ENCODE assay signal across 7 cellular contexts in the genomic region with DNA sequence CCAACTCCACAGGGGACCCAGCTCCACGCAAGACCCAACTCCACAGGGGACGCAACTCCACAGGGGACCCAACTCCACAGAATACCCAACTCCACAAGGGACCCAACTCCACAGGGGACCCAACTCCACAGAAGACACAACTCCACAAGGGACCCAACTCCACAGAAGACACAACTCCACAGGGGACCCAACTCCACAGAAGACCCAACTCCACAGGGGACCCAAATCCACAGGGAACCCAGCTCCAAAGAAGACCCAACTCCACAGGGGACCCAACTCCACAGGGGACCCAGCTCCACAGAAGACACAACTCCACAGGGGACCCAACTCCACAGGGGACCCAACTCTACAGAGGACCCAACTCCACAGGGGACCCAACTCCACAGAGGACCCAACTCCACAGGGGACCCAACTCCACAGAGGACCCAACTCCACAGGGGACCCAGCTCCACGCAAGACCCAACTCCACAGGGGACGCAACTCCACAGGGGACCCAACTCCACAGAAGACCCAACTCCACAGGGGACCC. TPM values are rescaled to one million over a fixed set of nuclear protein-coding genes. Genes with fewer than 3 reads are reported as not detected.
DNase-seq lines count a peak whose midpoint lies in the region; ATAC-seq and TF ChIP-seq lines count a peak whose summit lies in the region.
"Not testable (repeated sequence)": the region's sequence is repeated elsewhere in the genome, so short reads cannot be mapped to it uniquely, and the experiment has no call there.

No MANE protein-coding gene starts in this region.

- H3K36me3 ChIP-seq in BLaER1 treated with 17β-estradiol and CSF1 and Interleukin-3, amounts not matched to agents 10 nM and 100 nM = peaks cover 58 to 100% (median 85%) of the 10 kb centered on the region in 11 experiments
- peaks cover 7 to 54% of the 10 kb centered on the region in 2 experiments; a peak in 2 of 3 replicates for H3K36me3 ChIP-seq in HEK293 (ENCODE audit: control insufficient read depth in 2 of 2, insufficient read depth in 1 of 2, low read length in 2 of 2)

- H3K27me3 ChIP-seq in BLaER1 treated with 17β-estradiol and CSF1 and Interleukin-3, amounts not matched to agents 10 nM and 100 nM = not testable (repeated sequence)

- H3K9ac ChIP-seq in BLaER1 treated with 17β-estradiol and CSF1 and Interleukin-3, amounts not matched to agents 10 nM and 100 nM = not testable (repeated sequence)

- H3K4me2 ChIP-seq in BLaER1 treated with 17β-estradiol and CSF1 and Interleukin-3, amounts not matched to agents 10 nM and 100 nM = peak overlapping the region in 7 of 11 experiments; percentile 2 to 68 (median 24); a peak in 6 of 22 replicates

- peak; percentile 41 for DNase-seq in NCI-H69 (lab: John Stamatoyannopoulos, UW)
- not testable (repeated sequence) for DNase-seq in nephron progenitor cell
- peak; percentile 37 for DNase-seq in posterior vena cava (ENCODE audit: low spot score)

- not testable (repeated sequence) for ATAC-seq in activated T-helper 17 cell treated with anti-CD3 and anti-CD28 coated beads, Interleukin-2, amount 50 U/mL, for 72 hours (replicated peaks)

- H4K20me1 ChIP-seq in BLaER1 treated with 17β-estradiol and CSF1 and Interleukin-3, amounts not matched to agents 10 nM and 100 nM = peaks cover 6 to 38% (median 15%) of the 10 kb centered on the region in 11 experiments; a peak in 14 of 22 replicates

- not testable (repeated sequence) for H3K27me3 Mint-ChIP-seq in activated T-helper 17 cell treated with anti-CD3 and anti-CD28 coated beads, Interleukin-2, amount 50 U/mL, for 72 hours; dendritic cell treated with granulocyte-macrophage colony-stimulating factor and Interleukin-4, amounts not matched to agents 40 ng/mL and 50 ng/mL, for 4 days; nephron progenitor cell (ENCODE audit: low read depth, poor library complexity)

- not testable (repeated sequence) for H3K9me3 ChIP-seq in BLaER1 treated with 17β-estradiol and CSF1 and Interleukin-3, amounts not matched to agents 10 nM and 100 nM (replicated peaks in 1 of 11); HEK293 (ENCODE audit: control insufficient read depth, insufficient read depth, low read depth, low read length)

- H3K9me3 Mint-ChIP-seq in activated T-helper 17 cell treated with anti-CD3 and anti-CD28 coated beads, Interleukin-2, amount 50 U/mL, for 72 hours; dendritic cell treated with granulocyte-macrophage colony-stimulating factor and Interleukin-4, amounts not matched to agents 40 ng/mL and 50 ng/mL, for 4 days; nephron progenitor cell: not testable (repeated sequence)

- peak overlapping the region in 4 of 11 experiments; percentile 4 to 38 (median 6); a peak in 3 of 22 replicates for H3K27ac ChIP-seq in BLaER1 treated with 17β-estradiol and CSF1 and Interleukin-3, amounts not matched to agents 10 nM and 100 nM
- H3K27ac ChIP-seq in HEK293 (ENCODE audit: extremely low read depth, low read depth, low read length) = not testable (repeated sequence)

- CTCF ChIA-PET in HEK293 (lab: Yijun Ruan, JAX) = interaction anchor here (0.6 kb wide), 1 partner anchor 61 kb away, joined by 6 read pairs; no protein-coding TSS in a partner anchor

- H3K27ac Mint-ChIP-seq in activated T-helper 17 cell treated with anti-CD3 and anti-CD28 coated beads, Interleukin-2, amount 50 U/mL, for 72 hours = peak overlapping the region; percentile 41
- H3K27ac Mint-ChIP-seq in dendritic cell treated with granulocyte-macrophage colony-stimulating factor and Interleukin-4, amounts not matched to agents 40 ng/mL and 50 ng/mL, for 4 days = peak overlapping the region; percentile 9
- H3K27ac Mint-ChIP-seq in nephron progenitor cell = peak overlapping the region; percentile 93

- intact Hi-C loops in dendritic cell treated with granulocyte-macrophage colony-stimulating factor and Interleukin-4, amounts not matched to agents 40 ng/mL and 50 ng/mL, for 4 days (cut with micrococcal nuclease); posterior vena cava (cut with DNase I): not testable (repeated sequence)

- peaks cover 0 to 44% (median 34%) of the 10 kb centered on the region in 10 experiments; a peak in 18 of 20 replicates for H3K4me1 ChIP-seq in BLaER1 treated with 17β-estradiol and CSF1 and Interleukin-3, amounts not matched to agents 10 nM and 100 nM
- H3K4me1 ChIP-seq in HEK293 (ENCODE audit: control insufficient read depth, insufficient read depth, low read length) = not testable (repeated sequence)

- not testable (repeated sequence) for H3K4me3 Mint-ChIP-seq in activated T-helper 17 cell treated with anti-CD3 and anti-CD28 coated beads, Interleukin-2, amount 50 U/mL, for 72 hours; dendritic cell treated with granulocyte-macrophage colony-stimulating factor and Interleukin-4, amounts not matched to agents 40 ng/mL and 50 ng/mL, for 4 days; nephron progenitor cell

- H3K4me1 Mint-ChIP-seq in activated T-helper 17 cell treated with anti-CD3 and anti-CD28 coated beads, Interleukin-2, amount 50 U/mL, for 72 hours = not testable (repeated sequence)
- H3K4me1 Mint-ChIP-seq in dendritic cell treated with granulocyte-macrophage colony-stimulating factor and Interleukin-4, amounts not matched to agents 40 ng/mL and 50 ng/mL, for 4 days (ENCODE audit: low read depth) = peaks cover 38% of the 10 kb centered on the region
- H3K4me1 Mint-ChIP-seq in nephron progenitor cell = peaks cover 30% of the 10 kb centered on the region

- TF ChIP-seq CTCF in HEK293 (tag by site-specific recombination; IDR thresholded peaks at IDR 0.05); nephron progenitor cell (IDR thresholded peaks at IDR 0.05): not testable (repeated sequence)

- not testable (repeated sequence) for H3K4me3 ChIP-seq in BLaER1 treated with 17β-estradiol and CSF1 and Interleukin-3, amounts not matched to agents 10 nM and 100 nM; HEK293 (ENCODE audit: low read depth, low read length)

- POLR2A ChIA-PET in HEK293 (lab: Yijun Ruan, JAX) = not testable (repeated sequence)

- peaks cover 46% of the 10 kb centered on the region for H3K36me3 Mint-ChIP-seq in activated T-helper 17 cell treated with anti-CD3 and anti-CD28 coated beads, Interleukin-2, amount 50 U/mL, for 72 hours (ENCODE audit: low read depth)
- H3K36me3 Mint-ChIP-seq in dendritic cell treated with granulocyte-macrophage colony-stimulating factor and Interleukin-4, amounts not matched to agents 40 ng/mL and 50 ng/mL, for 4 days (ENCODE audit: low read depth) = peaks cover 83% of the 10 kb centered on the region
- H3K36me3 Mint-ChIP-seq in nephron progenitor cell (ENCODE audit: low read depth) = peaks cover 90% of the 10 kb centered on the region

TF ChIP-seq in HEK293, 187 proteins besides CTCF, POLR2A, EP300 and RAD21:
- TF ChIP-seq GLIS2 (tag by site-specific recombination; IDR thresholded peaks at IDR 0.05) (0 out of 2 replicates have a peak, but pooled peaks have one; percentile 16), GLIS1 (tag by site-specific recombination; IDR thresholded peaks at IDR 0.05) (peak; percentile 56), ZIC2 (tag by site-specific recombination; IDR thresholded peaks at IDR 0.05) (peak; percentile 90)

RNA-seq across cellular contexts. Expression of a gene that starts 17.4 kb away (rescaled TPM):
- total RNA-seq in activated T-helper 17 cell treated with anti-CD3 and anti-CD28 coated beads, Interleukin-2, amount 50 U/mL, for 72 hours = under 1 TPM; 0.40 to 0.69 TPM
- total RNA-seq in posterior vena cava = 1 to 10 TPM; 1.2 to 1.6 TPM

RNA-seq across cellular contexts. Expression of a gene that starts 19.8 kb away (rescaled TPM):
- 10 to 100 TPM; 18.5 to 24.4 TPM for total RNA-seq in activated T-helper 17 cell treated with anti-CD3 and anti-CD28 coated beads, Interleukin-2, amount 50 U/mL, for 72 hours
- 10 to 100 TPM; 12.7 to 16.9 TPM for total RNA-seq in posterior vena cava

Comparison
In these comparisons a context has a peak if more than half of its experiments do, and no peak if none do; other contexts are left out.
1. H3K27ac Mint-ChIP-seq: peak in every context shown above with its lines; median percentile 93 in nephron progenitor cell; 41 in activated T-helper 17 cell treated with anti-CD3 and anti-CD28 coated beads, Interleukin-2, amount 50 U/mL, for 72 hours; 9 in dendritic cell treated with granulocyte-macrophage colony-stimulating factor and Interleukin-4, amounts not matched to agents 40 ng/mL and 50 ng/mL, for 4 days.